10 cellular contexts compared by ENCODE assay signal in the genomic region with DNA sequence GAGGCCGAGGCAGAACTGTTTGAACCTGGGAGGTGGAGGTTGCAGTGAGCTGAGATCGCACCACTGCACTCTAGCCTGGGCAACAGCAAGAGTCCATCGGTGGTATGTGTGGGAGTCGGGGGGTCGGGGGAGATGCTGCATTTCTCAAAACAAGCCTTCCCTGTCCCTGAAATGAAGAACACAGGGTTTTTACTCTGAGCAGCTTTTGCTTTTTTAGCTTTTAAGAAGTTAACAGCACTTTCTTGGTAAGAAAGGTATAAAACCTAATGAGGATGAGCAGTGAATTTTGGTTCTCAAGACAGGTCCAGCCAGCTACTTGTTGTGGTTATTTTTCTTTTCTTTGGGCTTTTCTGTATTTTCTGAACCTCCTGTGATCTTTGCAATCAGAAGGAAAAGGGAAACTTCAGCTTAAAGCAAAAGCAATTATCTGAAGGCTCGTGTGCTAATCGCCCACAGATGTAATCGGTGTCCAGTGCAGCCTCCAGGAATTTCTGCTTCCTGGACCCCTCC. TPM values are rescaled to one million over a fixed set of nuclear protein-coding genes. Genes with fewer than 3 reads are reported as not detected.
DNase-seq lines count a peak whose midpoint lies in the region; ATAC-seq and TF ChIP-seq lines count a peak whose summit lies in the region.
"Had no signal": no experiment of that assay in that cellular context is flagged by ENCODE, and none has a peak within 500 bp of the region (broad histone marks: within the 10 kb centered on the region; RNA-seq: fewer than 3 reads in every experiment).

No MANE protein-coding gene starts in this region.

- H3K4me1 ChIP-seq in left ventricle myocardium inferior (peaks cover 59% of the 10 kb centered on the region), hepatocyte (ENCODE audit: insufficient read depth) (peaks cover 26% of the 10 kb centered on the region), uterus (peaks cover 0 to 7% of the 10 kb centered on the region in 2 donors)

- no peaks in the 10 kb centered on the region for H3K9me2 ChIP-seq in hepatocyte (replicated peaks; ENCODE audit: insufficient read depth)

- no peaks in the 10 kb centered on the region for H3K27me3 ChIP-seq in left ventricle myocardium inferior (ENCODE audit: low read depth)
- H3K27me3 ChIP-seq in hepatocyte, result no peaks in the 10 kb centered on the region
- no peaks in the 10 kb centered on the region for H3K27me3 ChIP-seq in uterus

- ATAC-seq in Right ventricle myocardium inferior (no peak), HG03159 (IDR thresholded peaks at IDR 0.05; ENCODE audit: unreplicated experiment) (no peak)
- ATAC-seq: right cardiac atrium had no signal

- no peak for DNase-seq in left ventricle myocardium inferior
- no peak for DNase-seq in Right ventricle myocardium inferior (ENCODE audit: missing footprints)
- no peak for DNase-seq in hepatocyte (ENCODE audit: low spot score)
- DNase-seq in uterus, result no peak
- DNase-seq in occipital lobe (lab: John Stamatoyannopoulos, UW), result no peak
- DNase-seq in GM19238 (ENCODE audit: insufficient read length, low spot score), result no peak
- DNase-seq: right cardiac atrium had no signal

- H3K79me2 ChIP-seq in hepatocyte, result peaks cover 23% of the 10 kb centered on the region

- WGBS in hepatocyte (ENCODE audit: low lambda C conversion rate, missing lambda C conversion rate), result 66% methylated on average over 8 of the region's 8 CpGs

- TF ChIP-seq POLR2A in uterus (IDR thresholded peaks at IDR 0.05), result no peak

- intact Hi-C loops in left ventricle myocardium inferior (cut with micrococcal nuclease) (no loop called here), Right ventricle myocardium inferior (cut with DNase I) (no loop called here), uterus (cut with DNase I; ENCODE audit: low total_unique reads) (no loop called here)

- H3K27ac ChIP-seq in left ventricle myocardium inferior (replicated peaks) (peak overlapping the region; percentile 37), VCaP (peak overlapping the region; percentile 96), hepatocyte (peak overlapping the region; percentile 98), uterus (peak overlapping the region; percentile 85 to 93)

- peaks cover 43% of the 10 kb centered on the region for H4K20me1 ChIP-seq in hepatocyte (ENCODE audit: insufficient read depth, poor library complexity, severe bottlenecking)

- H3K9me3 ChIP-seq in left ventricle myocardium inferior (replicated peaks) (no peaks in the 10 kb centered on the region), hepatocyte (ENCODE audit: low read depth) (no peaks in the 10 kb centered on the region), uterus (no peaks in the 10 kb centered on the region)

- H3K36me3 ChIP-seq in left ventricle myocardium inferior (peaks cover 68% of the 10 kb centered on the region), hepatocyte (replicated peaks; ENCODE audit: insufficient read depth, low read depth) (no peaks in the 10 kb centered on the region), uterus (no peaks in the 10 kb centered on the region)

- peak overlapping the region; percentile 13 for H3K4me2 ChIP-seq in hepatocyte

- no peak for TF ChIP-seq CTCF in left ventricle myocardium inferior (IDR thresholded peaks at IDR 0.05; ENCODE audit: borderline replicate concordance)
- no peak for TF ChIP-seq CTCF in VCaP (conservative IDR thresholded peaks at IDR 0.05)
- no peak for TF ChIP-seq CTCF in hepatocyte (IDR thresholded peaks at IDR 0.05; ENCODE audit: poor library complexity)
- no peak for TF ChIP-seq CTCF in uterus (IDR thresholded peaks at IDR 0.05)

- H3K4me3 ChIP-seq in left ventricle myocardium inferior (no peak overlapping the region), hepatocyte (no peak overlapping the region), uterus (no peak overlapping the region)

- no peak overlapping the region for H2AFZ ChIP-seq in hepatocyte

RNA-seq across cellular contexts. Expression of gene RPL10A, which starts 3.7 kb away (rescaled TPM):
- total RNA-seq in left ventricle myocardium inferior, result 552 TPM
- total RNA-seq in Right ventricle myocardium inferior, result 606 TPM
- total RNA-seq in hepatocyte, result 1,102 and 1,276 TPM in 2 replicates
- polyA plus RNA-seq in hepatocyte, result 305 and 308 TPM in 2 replicates
- total RNA-seq in uterus, result 1,000 to 10,000 TPM; 1,557 to 4,762 (median 2,904) TPM
- 1,537 TPM for total RNA-seq in occipital lobe

RNA-seq across cellular contexts. Expression of gene FANCE, which starts 19.8 kb away (rescaled TPM):
- total RNA-seq in left ventricle myocardium inferior, result 3.7 TPM
- 4.1 TPM for total RNA-seq in Right ventricle myocardium inferior
- total RNA-seq in hepatocyte, result 8.7 and 9.0 TPM in 2 replicates
- polyA plus RNA-seq in hepatocyte, result 3.7 and 4.1 TPM in 2 replicates
- total RNA-seq in uterus, result 10 to 100 TPM in 3 of 4 donors, 1 to 10 TPM in 1; 9.6 to 19.1 (median 11.4) TPM
- 9.5 TPM for total RNA-seq in occipital lobe

RNA-seq across cellular contexts. Expression of gene TEAD3, which starts 25.0 kb away (rescaled TPM):
- total RNA-seq in left ventricle myocardium inferior (28.0 TPM), Right ventricle myocardium inferior (32.2 TPM), hepatocyte (20.4 and 26.3 TPM in 2 replicates), uterus (100 to 1,000 TPM in 1 of 4 donors, 10 to 100 TPM in 3; 10.2 to 107 (median 17.2) TPM), occipital lobe (0.16 TPM)
- polyA plus RNA-seq in hepatocyte, result 33.0 and 35.9 TPM in 2 replicates

RNA-seq across cellular contexts. Expression of gene TULP1, which starts 40.8 kb away (rescaled TPM):
- total RNA-seq in left ventricle myocardium inferior (not detected), Right ventricle myocardium inferior (not detected), hepatocyte (not detected in 2 replicates), uterus (1 to 10 TPM in 3 of 4 donors, not detected in 1; 1.6 to 3.2 (median 2.1) TPM), occipital lobe (0.47 TPM)
- 0.39 and 1.3 TPM in 2 replicates for polyA plus RNA-seq in hepatocyte
- total RNA-seq: dermis blood vessel endothelial cell had no signal

Comparison
In these comparisons a context has a peak if more than half of its experiments do, and no peak if none do; other contexts are left out.
1. H3K27ac ChIP-seq: peak in every context shown above with its lines; median percentile 98 in hepatocyte; 96 in VCaP; 89 in uterus; 37 in left ventricle myocardium inferior.